Comparison of ENCODE assay signal across 1 cellular context in the genomic region with DNA sequence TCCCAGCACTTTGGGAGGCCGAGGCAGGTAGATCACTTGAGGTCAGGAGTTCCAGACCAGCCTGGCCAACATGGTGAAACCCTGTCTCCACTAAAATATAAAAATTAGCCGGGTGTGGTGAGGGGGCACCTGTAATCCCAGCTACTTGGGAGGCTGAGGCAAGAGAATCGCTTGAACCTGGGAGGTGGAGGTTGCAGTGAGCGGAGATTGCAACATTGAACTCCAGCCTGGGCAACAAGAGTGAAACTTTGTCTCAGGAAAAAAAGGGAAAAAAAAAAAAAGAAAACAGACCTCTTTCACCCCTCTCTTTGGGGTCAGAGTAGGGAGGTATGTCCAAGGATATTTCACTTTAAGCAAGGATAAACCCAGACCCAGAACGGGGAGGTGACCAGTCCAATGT.
TF ChIP-seq lines count a peak whose summit lies in the region.
"Not testable (repeated sequence)": the region's sequence is repeated elsewhere in the genome, so short reads cannot be mapped to it uniquely, and the experiment has no call there.

No MANE protein-coding gene starts in this region.

TF ChIP-seq in K562, 482 proteins besides CTCF, POLR2A, EP300 and RAD21:
- TF ChIP-seq ATF3 (IDR thresholded peaks at IDR 0.05), result peak; percentile 59
- TF ChIP-seq ATF3 (CRISPR knock-in tag; conservative IDR thresholded peaks at IDR 0.05), result not testable (repeated sequence)
- peak; percentile 20; the same call in 1 of the 2 replicates for TF ChIP-seq CEBPG (CRISPR knock-in tag; IDR thresholded peaks at IDR 0.05)
- peak; percentile 68; a peak in 1 of 4 replicates for TF ChIP-seq CEBPG (tag; conservative IDR thresholded peaks at IDR 0.05 in 1 of 2, IDR thresholded peaks at IDR 0.05 in 1 of 2)
- TF ChIP-seq CEBPB (tag; IDR thresholded peaks at IDR 0.05), result peak; percentile 27; the same call in 1 of the 2 replicates
- TF ChIP-seq NFRKB (IDR thresholded peaks at IDR 0.05; ENCODE audit: low read depth), result 0 out of 2 replicates have a peak, but pooled peaks have one; percentile 21
- TF ChIP-seq EP400 (IDR thresholded peaks at IDR 0.05), result 0 out of 2 replicates have a peak, but pooled peaks have one; percentile 8
